In genomic region chr21:42451941-42452340, GRCh38 we compare ENCODE assay signal across 23 cellular contexts. TPM values are rescaled to one million over a fixed set of nuclear protein-coding genes. Genes with fewer than 3 reads are reported as not detected.
"Had no signal": no experiment of that assay in that cellular context is flagged by ENCODE, and none has a peak within 500 bp of the region (broad histone marks: within the 10 kb centered on the region; RNA-seq: fewer than 3 reads in every experiment).

No MANE protein-coding gene starts in this region.

- DNase-seq: cortex of kidney; effector CD8-positive, alpha-beta T cell; heart right ventricle; hypothalamus; kidney glomerular epithelial cell; natural killer cell; nucleus accumbens; ovary; sigmoid colon; stimulated activated CD4-positive, alpha-beta T cell treated with anti-CD3 and anti-CD28 coated beads, Interleukin-12 subunit alpha, Interleukin-12 subunit beta, amount 100 ng/mL, for 4 hours; stimulated activated naive CD4-positive, alpha-beta T cell treated with Interleukin-2 at 50 U/mL for 16 hours; thyroid gland had no signal

- H3K9me3 ChIP-seq: heart right ventricle, ovary, right atrium auricular region, sigmoid colon, suprapubic skin, thyroid gland had no signal

- ATAC-seq: esophagus mucosa, heart right ventricle, natural killer cell had no signal

- H3K4me3 Mint-ChIP-seq: natural killer cell, neural crest cell, type B pancreatic cell had no signal

- H3K9me3 Mint-ChIP-seq: natural killer cell, neural crest cell, type B pancreatic cell had no signal

- H3K27ac Mint-ChIP-seq: natural killer cell, type B pancreatic cell had no signal

- H3K36me3 Mint-ChIP-seq: natural killer cell, type B pancreatic cell had no signal

RNA-seq across cellular contexts. Expression of gene RSPH1, which starts 44.1 kb away (rescaled TPM):
- total RNA-seq: fibroblast of lung, glomerular endothelial cell, lung microvascular endothelial cell, right atrium auricular region had no signal
- polyA plus RNA-seq: fibroblast of lung had no signal

RNA-seq across cellular contexts. Expression of gene UBASH3A, which starts 48.2 kb away (rescaled TPM):
- total RNA-seq: fibroblast of lung, frontal cortex, glomerular endothelial cell, lung microvascular endothelial cell, neural crest cell, sigmoid colon had no signal
- polyA plus RNA-seq: fibroblast of lung had no signal

RNA-seq across cellular contexts. Expression of gene TMPRSS3, which starts 56.1 kb away (rescaled TPM):
- total RNA-seq: fibroblast of lung, frontal cortex, glomerular endothelial cell, lung microvascular endothelial cell, mesenteric fat pad, neural crest cell, posterior vena cava had no signal
- polyA plus RNA-seq: fibroblast of lung had no signal
